Comparison of ENCODE assay signal across 23 cellular contexts in the genomic region with DNA sequence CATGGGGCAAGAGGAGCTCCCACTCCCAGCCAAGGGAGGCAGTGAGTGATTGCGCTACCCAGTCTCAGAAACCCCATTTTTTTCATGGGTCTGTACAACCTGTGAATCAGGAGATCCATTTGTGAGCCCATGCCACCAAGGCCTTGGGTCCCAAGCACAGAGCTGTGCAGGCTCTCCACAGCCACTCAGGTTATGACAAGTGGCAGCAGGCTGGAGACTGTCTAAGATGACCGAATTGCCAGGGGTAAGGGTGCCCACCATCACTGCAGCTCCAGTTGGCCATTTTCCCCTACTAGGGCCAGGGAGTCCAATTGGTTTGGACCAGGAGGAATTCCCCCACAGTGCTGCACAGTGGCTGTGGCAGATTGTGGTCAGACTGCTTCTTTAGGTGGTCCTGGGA.
"Had no signal": no experiment of that assay in that cellular context is flagged by ENCODE, and none has a peak within 500 bp of the region (broad histone marks: within the 10 kb centered on the region; RNA-seq: fewer than 3 reads in every experiment).

No MANE protein-coding gene starts in this region.

- H3K27me3 ChIP-seq: colonic mucosa, esophagus muscularis mucosa, esophagus squamous epithelium, foreskin keratinocyte, gastroesophageal sphincter, heart left ventricle, heart right ventricle had no signal

- H3K9me3 ChIP-seq: colonic mucosa, esophagus muscularis mucosa, esophagus squamous epithelium, gastrocnemius medialis, gastroesophageal sphincter had no signal

- H3K4me1 ChIP-seq: colonic mucosa, esophagus muscularis mucosa, esophagus squamous epithelium, foreskin keratinocyte, gastrocnemius medialis, gastroesophageal sphincter, heart left ventricle, heart right ventricle had no signal

- H3K27ac ChIP-seq: colonic mucosa, coronary artery, dorsolateral prefrontal cortex, epithelial cell of prostate, esophagus muscularis mucosa, esophagus squamous epithelium, foreskin keratinocyte, gastrocnemius medialis, gastroesophageal sphincter, heart left ventricle, heart right ventricle had no signal

- DNase-seq: colonic mucosa; cortex of kidney; dermis blood vessel endothelial cell; dorsolateral prefrontal cortex; effector CD4-positive, alpha-beta T cell; effector CD8-positive, alpha-beta T cell; effector memory CD4-positive, alpha-beta T cell; effector memory CD8-positive, alpha-beta T cell; endodermal cell; erythroblast; esophagus squamous epithelium; foreskin fibroblast; foreskin keratinocyte; gastrocnemius medialis; glutamatergic neuron; head of caudate nucleus; heart left ventricle; heart right ventricle had no signal

- ATAC-seq: effector memory CD8-positive, alpha-beta T cell; esophagus mucosa; foreskin keratinocyte; gastrocnemius medialis; gastroesophageal sphincter; heart left ventricle; heart right ventricle had no signal

- H3K36me3 ChIP-seq: colonic mucosa, esophagus muscularis mucosa, esophagus squamous epithelium, gastrocnemius medialis, gastroesophageal sphincter, heart left ventricle, heart right ventricle had no signal

- H3K4me3 ChIP-seq: colonic mucosa, coronary artery, dorsolateral prefrontal cortex, esophagus muscularis mucosa, esophagus squamous epithelium, gastrocnemius medialis, gastroesophageal sphincter, heart left ventricle, heart right ventricle had no signal
